ENCODE assay signal across 20 cellular contexts in the genomic region with DNA sequence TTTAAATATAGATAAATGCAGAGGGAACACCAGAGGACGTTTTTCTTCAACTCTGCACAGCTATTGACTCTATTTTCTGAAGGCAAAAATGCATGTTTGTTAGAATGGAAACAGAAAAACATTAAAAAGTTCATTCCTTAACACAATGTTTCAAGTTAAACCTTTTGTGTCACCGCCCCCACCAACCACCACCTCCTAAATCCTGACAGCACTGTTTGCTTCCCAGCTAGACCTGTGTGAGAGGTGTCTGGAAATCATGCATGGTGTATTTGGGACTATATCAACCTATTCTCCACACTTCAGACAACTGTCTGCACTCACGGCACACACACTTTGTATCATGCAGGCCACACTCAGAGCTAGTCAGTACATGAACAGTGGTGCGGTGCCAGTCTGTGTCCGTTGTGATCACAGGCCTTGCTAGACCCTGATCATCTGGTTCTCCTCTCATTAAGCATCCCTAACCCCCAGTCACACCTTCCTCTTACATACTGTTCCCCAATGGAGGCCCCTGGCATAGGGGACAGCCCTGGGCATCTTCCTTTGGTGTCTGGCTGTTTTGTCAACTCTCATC.
A peak's percentile ranks its signal among the peaks of the same experiment; 100 is the strongest.
DNase-seq lines count a peak whose midpoint lies in the region; ATAC-seq, FAIRE-seq and TF ChIP-seq lines count a peak whose summit lies in the region.
"Had no signal": no experiment of that assay in that cellular context is flagged by ENCODE, and none has a peak within 500 bp of the region (broad histone marks: within the 10 kb centered on the region; RNA-seq: fewer than 3 reads in every experiment).

No MANE protein-coding gene starts in this region.

- no peaks in the 10 kb centered on the region for H3K4me1 ChIP-seq in CD8-positive, alpha-beta T cell (ENCODE audit: insufficient read depth, low read length)
- H3K4me1 ChIP-seq in H1 (replicated peaks in 1 of 4; ENCODE audit: control insufficient read depth in 3 of 4, insufficient read depth in 4 of 4, low read length in 3 of 4) (no peaks in the 10 kb centered on the region), neuronal stem cell (ENCODE audit: control insufficient read depth in 2 of 2, insufficient read depth in 1 of 2, low read depth in 1 of 2, low read length in 2 of 2) (no peaks in the 10 kb centered on the region)

- H3K79me2 ChIP-seq in H1 (ENCODE audit: control insufficient read depth in 1 of 2, insufficient read depth in 2 of 2, low read length in 2 of 2), result no peaks in the 10 kb centered on the region

- H3K23ac ChIP-seq in H1 (ENCODE audit: insufficient read length) (no peak overlapping the region), neuronal stem cell (ENCODE audit: low read depth, low read length, poor library complexity) (no peak overlapping the region)

- no peaks in the 10 kb centered on the region for H3K27me3 Mint-ChIP-seq in CD8-positive, alpha-beta T cell (ENCODE audit: low read depth)
- peaks cover 5% of the 10 kb centered on the region for H3K27me3 Mint-ChIP-seq in HFFc6 (ENCODE audit: insufficient read depth)

- H3K23me2 ChIP-seq in H1 (ENCODE audit: low read depth, low read length), result no peaks in the 10 kb centered on the region

- H3K4me1 Mint-ChIP-seq in CD8-positive, alpha-beta T cell (ENCODE audit: low read depth), result peaks cover 7% of the 10 kb centered on the region
- H3K4me1 Mint-ChIP-seq in HFFc6 (ENCODE audit: low read depth), result peaks cover 51% of the 10 kb centered on the region

- H3K36me3 ChIP-seq in CD8-positive, alpha-beta T cell (ENCODE audit: insufficient read depth, low read length), result no peaks in the 10 kb centered on the region
- H3K36me3 ChIP-seq in H1 (ENCODE audit: control insufficient read depth in 2 of 4, insufficient read depth in 4 of 4, low read length in 3 of 4) (peaks cover 0 to 2% (median 0%) of the 10 kb centered on the region in 4 experiments; a peak in 1 of 8 replicates), neuronal stem cell (replicated peaks in 1 of 2; ENCODE audit: control insufficient read depth in 2 of 2, insufficient read depth in 2 of 2, low read length in 2 of 2) (peaks cover 0 to 36% of the 10 kb centered on the region in 2 donors)

- no peak overlapping the region for H3K56ac ChIP-seq in H1 (replicated peaks; ENCODE audit: insufficient read length, low read depth, low read length)

- CTCF ChIA-PET in CD8-positive, alpha-beta T cell (lab: Charles Lee), result no interaction called here
- CTCF ChIA-PET in H1 (lab: Charles Lee; ENCODE audit: partially characterized antibody), result no interaction called here

- POLR2A ChIA-PET in CD8-positive, alpha-beta T cell (lab: Charles Lee), result interaction anchor here (0.7 kb wide), 1 partner anchor 405 kb away, joined by 4 read pairs; no protein-coding TSS in a partner anchor
- POLR2A ChIA-PET in H1 (lab: Charles Lee; ENCODE audit: partially characterized antibody), result no interaction called here

- H3K79me1 ChIP-seq in H1 (ENCODE audit: low read depth, low read length), result no peaks in the 10 kb centered on the region
- H3K79me1 ChIP-seq in neuronal stem cell (ENCODE audit: low read depth, low read length), result no peaks in the 10 kb centered on the region

- 0 out of 3 replicates have a peak, but pooled peaks of 1 of the 2 experiments have one; percentile 27 for TF ChIP-seq POLR2A in H1 (IDR thresholded peaks at IDR 0.05; ENCODE audit: control extremely low read depth in 1 of 2, low read depth in 2 of 2, low read length in 2 of 2)

- H4K91ac ChIP-seq in H1 (replicated peaks; ENCODE audit: insufficient read length, low read length) (no peak overlapping the region), neuronal stem cell (ENCODE audit: low read depth, low read length, poor library complexity) (no peak overlapping the region)

- no peak for ATAC-seq in CD8-positive, alpha-beta T cell
- no peak for ATAC-seq in SK-N-SH treated with all-trans-retinoic acid at 6 μM for 48 hours

- H2BK15ac ChIP-seq in H1 (ENCODE audit: low read length) (no peak overlapping the region), neuronal stem cell (ENCODE audit: low read length) (no peak overlapping the region)

- no peaks in the 10 kb centered on the region for H3K9me3 ChIP-seq in CD8-positive, alpha-beta T cell (ENCODE audit: low read length)
- H3K9me3 ChIP-seq in H1 (ENCODE audit: insufficient read depth in 2 of 2, low read depth in 1 of 2, low read length in 1 of 2) (no peaks in the 10 kb centered on the region), neuronal stem cell (replicated peaks in 1 of 2; ENCODE audit: control insufficient read depth in 2 of 2, insufficient read depth in 1 of 2, low read depth in 1 of 2, low read length in 2 of 2) (peaks cover 0 to 8% of the 10 kb centered on the region in 2 donors)

- no peak overlapping the region for H4K5ac ChIP-seq in H1 (ENCODE audit: insufficient read length, low read depth, low read length)

- TF ChIP-seq EP300 in H1 (IDR thresholded peaks at IDR 0.05; ENCODE audit: borderline replicate concordance in 1 of 2, low read depth in 2 of 2, low read length in 2 of 2), result no peak

- H3K27ac ChIP-seq in CD8-positive, alpha-beta T cell (ENCODE audit: low read depth, low read length), result no peak overlapping the region
- no peak overlapping the region for H3K27ac ChIP-seq in H1 (ENCODE audit: low read depth, low read length)
- H3K27ac ChIP-seq in neuronal stem cell (replicated peaks; ENCODE audit: low read length), result no peak overlapping the region
- H3K27ac ChIP-seq in coronary artery, result no peak overlapping the region
- H3K27ac ChIP-seq: C4-2B had no signal

- no peak for FAIRE-seq in H1 (lab: Jason Lieb, UNC)
- FAIRE-seq: GM12891 had no signal

- H4K20me1 ChIP-seq in H1 (replicated peaks in 1 of 2; ENCODE audit: control insufficient read depth in 1 of 2, insufficient read depth in 2 of 2, low read length in 2 of 2), result no peaks in the 10 kb centered on the region

- H3K4me2 ChIP-seq in H1 (ENCODE audit: insufficient read depth in 1 of 2, low read depth in 2 of 2, low read length in 2 of 2), result no peak overlapping the region
- no peak overlapping the region for H3K4me2 ChIP-seq in neuronal stem cell (ENCODE audit: insufficient read depth, low read length, poor library complexity, severe bottlenecking)

- H3K4me3 Mint-ChIP-seq in CD8-positive, alpha-beta T cell, result no peak overlapping the region
- no peak overlapping the region; the same call in 1 of the 2 replicates for H3K4me3 Mint-ChIP-seq in HFFc6

- H3K27ac Mint-ChIP-seq in CD8-positive, alpha-beta T cell, result peak overlapping the region; percentile 64
- peak overlapping the region; percentile 47; the same call in 1 of the 2 replicates for H3K27ac Mint-ChIP-seq in HFFc6

- H3K18ac ChIP-seq in H1 (ENCODE audit: extremely low read depth, low read length) (no peak overlapping the region), neuronal stem cell (ENCODE audit: low read length) (peak overlapping the region; percentile 32)

- no peak for TF ChIP-seq CTCF in CD8-positive, alpha-beta T cell (IDR thresholded peaks at IDR 0.05)
- no peak for TF ChIP-seq CTCF in HFFc6 (IDR thresholded peaks at IDR 0.05)
- no peak for TF ChIP-seq CTCF in H1 (IDR thresholded peaks at IDR 0.05; ENCODE audit: control extremely low read depth in 1 of 3, insufficient read depth in 1 of 3, low read depth in 1 of 3, low read length in 3 of 3)
- no peak for TF ChIP-seq CTCF in coronary artery (IDR thresholded peaks at IDR 0.05)

- H3K4ac ChIP-seq in H1 (replicated peaks; ENCODE audit: insufficient read length, low read depth, low read length) (no peak overlapping the region), neuronal stem cell (ENCODE audit: low read length) (no peak overlapping the region)

- H3K27me3 ChIP-seq in CD8-positive, alpha-beta T cell (ENCODE audit: insufficient read depth, low read length), result no peaks in the 10 kb centered on the region
- H3K27me3 ChIP-seq in H1 (replicated peaks in 1 of 4; ENCODE audit: control insufficient read depth in 3 of 4, extremely low read depth in 1 of 4, insufficient read depth in 3 of 4, low read length in 3 of 4), result 0 out of 7 replicates have a peak, but pooled peaks cover 0 to 3% (median 0%) of the 10 kb centered on the region in 4 experiments
- no peaks in the 10 kb centered on the region for H3K27me3 ChIP-seq in neuronal stem cell (ENCODE audit: control insufficient read depth in 3 of 3, insufficient read depth in 3 of 3, low read depth in 1 of 3, low read length in 3 of 3)

- H2AK5ac ChIP-seq in H1 (ENCODE audit: low read depth, low read length), result no peak overlapping the region
- H2AK5ac ChIP-seq in neuronal stem cell (ENCODE audit: low read depth, low read length), result no peak overlapping the region

- H2AFZ ChIP-seq in H1 (ENCODE audit: low read length) (no peak overlapping the region), neuronal stem cell (ENCODE audit: low read length) (no peak overlapping the region)

- no peak overlapping the region for H3K4me3 ChIP-seq in CD8-positive, alpha-beta T cell (ENCODE audit: low read depth, low read length)
- H3K4me3 ChIP-seq in H1 (ENCODE audit: extremely low read depth in 1 of 4, insufficient read depth in 2 of 4, low read depth in 3 of 4, low read length in 4 of 4), result no peak overlapping the region
- H3K4me3 ChIP-seq in neuronal stem cell (ENCODE audit: low read length in 2 of 2), result peak overlapping the region in 1 of 2 donors; percentile 5
- no peak overlapping the region for H3K4me3 ChIP-seq in coronary artery

- peaks cover 45% of the 10 kb centered on the region for H3K36me3 Mint-ChIP-seq in CD8-positive, alpha-beta T cell
- peaks cover 49% of the 10 kb centered on the region for H3K36me3 Mint-ChIP-seq in HFFc6 (ENCODE audit: low read depth)

- H4K8ac ChIP-seq in H1 (ENCODE audit: extremely low read depth, insufficient read depth, low read length) (no peak overlapping the region), neuronal stem cell (ENCODE audit: low read depth, low read length) (no peak overlapping the region)

- H2BK12ac ChIP-seq in H1 (ENCODE audit: low read depth, low read length) (no peak overlapping the region), neuronal stem cell (ENCODE audit: low read length) (no peak overlapping the region)

- no peaks in the 10 kb centered on the region for H3K9me3 Mint-ChIP-seq in CD8-positive, alpha-beta T cell
- no peaks in the 10 kb centered on the region for H3K9me3 Mint-ChIP-seq in HFFc6

- H2BK5ac ChIP-seq in H1 (ENCODE audit: low read depth, low read length) (no peak overlapping the region), neuronal stem cell (ENCODE audit: low read length) (no peak overlapping the region)

- H3K9ac ChIP-seq in H1 (replicated peaks in 1 of 4; ENCODE audit: extremely low read depth in 1 of 4, low read depth in 3 of 4, low read length in 3 of 4) (no peak overlapping the region), neuronal stem cell (ENCODE audit: low read depth, low read length, poor library complexity) (peak overlapping the region; percentile 24)

- TF ChIP-seq RAD21 in H1 (IDR thresholded peaks at IDR 0.05 in 1 of 2, conservative IDR thresholded peaks at IDR 0.05 in 1 of 2; ENCODE audit: low read depth in 2 of 2, low read length in 2 of 2), result no peak

- no peak overlapping the region for H2BK20ac ChIP-seq in H1 (ENCODE audit: low read length)

- WGBS in H1 (ENCODE audit: extremely low coverage in 1 of 2, insufficient coverage in 1 of 2, insufficient read length in 1 of 2, insufficient replicate concordance in 2 of 2, low coverage in 1 of 2, low lambda C conversion rate in 2 of 2, missing lambda C conversion rate in 1 of 2), 2 experiments, result 83% methylated on average over 5 of the region's 5 CpGs; no CpG with 5 or more reads in 1 of the 2 experiments
- WGBS in neuronal stem cell (ENCODE audit: extremely low coverage in 2 of 2, insufficient read length in 2 of 2, insufficient replicate concordance in 1 of 2), 2 donors, result no CpG with 5 or more reads among the region's 5 CpGs

- no peak overlapping the region for H2BK120ac ChIP-seq in H1 (replicated peaks; ENCODE audit: low read depth, low read length)
- H2BK120ac ChIP-seq in neuronal stem cell (ENCODE audit: low read depth, low read length), result no peak overlapping the region

- no peak for DNase-seq in CD8-positive, alpha-beta T cell
- DNase-seq in HFFc6 (no peak), H1 (ENCODE audit: low read depth in 1 of 2, low spot score in 2 of 2) (no peak), neuronal stem cell (ENCODE audit: low spot score) (no peak), coronary artery (ENCODE audit: low spot score) (no peak), NCI-H69 (lab: John Stamatoyannopoulos, UW) (no peak)
- DNase-seq: ACHN, AML-193, COR-L47, DMS153, GOT3, NCI-H1417, NCI-H187, NCI-H2107, NCI-H510A, NCI-H774, SHP77 treated with DMSO at 0.1 percent for 48 hours had no signal

- H3K14ac ChIP-seq in H1 (ENCODE audit: insufficient read length), result no peak overlapping the region
- H3K14ac ChIP-seq in neuronal stem cell (ENCODE audit: low read length), result no peak overlapping the region

- intact Hi-C loops in CD8-positive, alpha-beta T cell (cut with DNase I, micrococcal nuclease), result no loop called here
